In genomic region chr18:44799422-44800421, GRCh38 we compare ENCODE assay signal across 9 cellular contexts.
DNase-seq lines count a peak whose midpoint lies in the region; ATAC-seq and TF ChIP-seq lines count a peak whose summit lies in the region.
"Had no signal": no experiment of that assay in that cellular context is flagged by ENCODE, and none has a peak within 500 bp of the region (broad histone marks: within the 10 kb centered on the region; RNA-seq: fewer than 3 reads in every experiment).

No MANE protein-coding gene starts in this region.

- intact Hi-C loops in transverse colon (cut with DNase I; ENCODE audit: low total_unique reads): loop anchor here (5.0 to 10.0 kb wide), 2 partner anchors 57 to 115 kb away; partner anchors contain the start of gene SETBP1

- H3K9me3 Mint-ChIP-seq in activated CD8-positive, alpha-beta memory T cell treated with anti-CD3 and anti-CD28 coated beads, Interleukin-2, amount 10 ng/mL, durations not matched to agents 7 days and 5 days (ENCODE audit: low read depth): peaks cover 4% of the 10 kb centered on the region
- H3K9me3 Mint-ChIP-seq in WTC11: peaks cover 15% of the 10 kb centered on the region
- peaks cover 3% of the 10 kb centered on the region for H3K9me3 Mint-ChIP-seq in stimulated activated memory B cell treated with anti-CD40 and anti-IgM and Interleukin-4, amounts not matched to agents 10 μg/mL and 1 μg/mL and 100 μg/mL, for 72 hours

- no peak for TF ChIP-seq CTCF in WTC11 (IDR thresholded peaks at IDR 0.05)
- TF ChIP-seq CTCF in transverse colon (IDR thresholded peaks at IDR 0.05): no peak

- no peaks in the 10 kb centered on the region for H3K27me3 Mint-ChIP-seq in activated CD8-positive, alpha-beta memory T cell treated with anti-CD3 and anti-CD28 coated beads, Interleukin-2, amount 10 ng/mL, durations not matched to agents 7 days and 5 days
- H3K27me3 Mint-ChIP-seq in WTC11 (ENCODE audit: low read depth): no peaks in the 10 kb centered on the region; the same call in 1 of the 2 replicates
- no peaks in the 10 kb centered on the region for H3K27me3 Mint-ChIP-seq in stimulated activated memory B cell treated with anti-CD40 and anti-IgM and Interleukin-4, amounts not matched to agents 10 μg/mL and 1 μg/mL and 100 μg/mL, for 72 hours

- H3K27ac ChIP-seq in transverse colon: peak overlapping the region in 2 of 4 donors; percentile 13 to 25

- DNase-seq in activated CD8-positive, alpha-beta memory T cell treated with anti-CD3 and anti-CD28 coated beads, Interleukin-2, amount 10 ng/mL, durations not matched to agents 7 days and 5 days: no peak
- no peak for DNase-seq in activated CD8-positive, alpha-beta memory T cell treated with anti-CD3 and anti-CD28 coated beads for 24 hours
- no peak for DNase-seq in WTC11 (ENCODE audit: low spot score)
- no peak for DNase-seq in HuH-7.5 (ENCODE audit: low spot score)
- no peak for DNase-seq in middle frontal gyrus (ENCODE audit: extremely low spot score, low spot score)
- no peak for DNase-seq in transverse colon

- ATAC-seq in activated CD8-positive, alpha-beta memory T cell treated with anti-CD3 and anti-CD28 coated beads, Interleukin-2, amount 10 ng/mL, durations not matched to agents 7 days and 5 days: peak; percentile 79
- peak; percentile 75 for ATAC-seq in HG02981 (IDR thresholded peaks at IDR 0.05; ENCODE audit: unreplicated experiment)
- no peak for ATAC-seq in WTC11
- ATAC-seq in stimulated activated memory B cell treated with anti-CD40 and anti-IgM and Interleukin-4, amounts not matched to agents 10 μg/mL and 1 μg/mL and 100 μg/mL, for 72 hours: peak; percentile 67

- POLR2A ChIA-PET in WTC11 (lab: Charles Lee): no interaction called here

- peaks cover 23 to 62% (median 42%) of the 10 kb centered on the region in 4 donors for H3K4me1 ChIP-seq in transverse colon

- 71 to 74% methylated on average over 5 of the region's 5 CpGs for WGBS in transverse colon (ENCODE audit: low coverage in 1 of 2), 2 donors

- CTCF ChIA-PET in activated CD8-positive, alpha-beta memory T cell treated with anti-CD3 and anti-CD28 coated beads, Interleukin-2, amount 10 ng/mL, durations not matched to agents 7 days and 5 days (lab: Charles Lee): interaction anchor here (0.8 to 1.8 kb wide), 6 partner anchors 11 to 121 kb away, joined by 3 to 8 read pairs (median 4); no protein-coding TSS in a partner anchor
- CTCF ChIA-PET in WTC11 (lab: Charles Lee): no interaction called here

- no peaks in the 10 kb centered on the region for H3K9me3 ChIP-seq in transverse colon

- peak overlapping the region; percentile 65 for H3K27ac Mint-ChIP-seq in activated CD8-positive, alpha-beta memory T cell treated with anti-CD3 and anti-CD28 coated beads, Interleukin-2, amount 10 ng/mL, durations not matched to agents 7 days and 5 days
- no peak overlapping the region for H3K27ac Mint-ChIP-seq in WTC11
- peak overlapping the region; percentile 95 for H3K27ac Mint-ChIP-seq in stimulated activated memory B cell treated with anti-CD40 and anti-IgM and Interleukin-4, amounts not matched to agents 10 μg/mL and 1 μg/mL and 100 μg/mL, for 72 hours
- H3K27ac Mint-ChIP-seq: mesothelial cell of epicardium had no signal

- H3K4me3 ChIP-seq in transverse colon: no peak overlapping the region

- in situ Hi-C loops in transverse colon (cut with MboI; ENCODE audit: low pct_ligation_motif_present in 1 of 4, low pct_unique_long_range_greater_than_20kb in 1 of 4, low sequenced_read_pairs in 3 of 4): loop anchor here in 1 of 4 donors (10.0 to 25.0 kb wide), 2 partner anchors 65 to 112 kb away; partner anchors contain the start of gene SETBP1

- H3K36me3 Mint-ChIP-seq in activated CD8-positive, alpha-beta memory T cell treated with anti-CD3 and anti-CD28 coated beads, Interleukin-2, amount 10 ng/mL, durations not matched to agents 7 days and 5 days: peaks cover 29% of the 10 kb centered on the region
- peaks cover 14% of the 10 kb centered on the region for H3K36me3 Mint-ChIP-seq in WTC11
- peaks cover 67% of the 10 kb centered on the region for H3K36me3 Mint-ChIP-seq in stimulated activated memory B cell treated with anti-CD40 and anti-IgM and Interleukin-4, amounts not matched to agents 10 μg/mL and 1 μg/mL and 100 μg/mL, for 72 hours

- no peak for TF ChIP-seq EP300 in transverse colon (IDR thresholded peaks at IDR 0.05; ENCODE audit: low read depth)

- TF ChIP-seq POLR2A in transverse colon (IDR thresholded peaks at IDR 0.05): no peak

- H3K4me1 Mint-ChIP-seq in activated CD8-positive, alpha-beta memory T cell treated with anti-CD3 and anti-CD28 coated beads, Interleukin-2, amount 10 ng/mL, durations not matched to agents 7 days and 5 days: peaks cover 38% of the 10 kb centered on the region
- H3K4me1 Mint-ChIP-seq in WTC11: peaks cover 20% of the 10 kb centered on the region
- H3K4me1 Mint-ChIP-seq in stimulated activated memory B cell treated with anti-CD40 and anti-IgM and Interleukin-4, amounts not matched to agents 10 μg/mL and 1 μg/mL and 100 μg/mL, for 72 hours: peaks cover 100% of the 10 kb centered on the region

- H3K27me3 ChIP-seq in transverse colon: no peaks in the 10 kb centered on the region

- peak overlapping the region; percentile 17 for H3K4me3 Mint-ChIP-seq in activated CD8-positive, alpha-beta memory T cell treated with anti-CD3 and anti-CD28 coated beads, Interleukin-2, amount 10 ng/mL, durations not matched to agents 7 days and 5 days
- H3K4me3 Mint-ChIP-seq in WTC11: no peak overlapping the region
- peak overlapping the region; percentile 57 for H3K4me3 Mint-ChIP-seq in stimulated activated memory B cell treated with anti-CD40 and anti-IgM and Interleukin-4, amounts not matched to agents 10 μg/mL and 1 μg/mL and 100 μg/mL, for 72 hours
- H3K4me3 Mint-ChIP-seq: mesothelial cell of epicardium had no signal

- H3K36me3 ChIP-seq in transverse colon: no peaks in the 10 kb centered on the region

TF ChIP-seq in WTC11, 78 proteins besides CTCF, POLR2A, EP300 and RAD21 (continues in another document):
- TF ChIP-seq ERG (CRISPR knock-in tag; IDR thresholded peaks at IDR 0.05) (no peak), ATF2 (CRISPR knock-in tag; IDR thresholded peaks at IDR 0.05; ENCODE audit: borderline replicate concordance, low read depth) (no peak), ARID4B (CRISPR knock-in tag; IDR thresholded peaks at IDR 0.05; ENCODE audit: borderline replicate concordance) (no peak)
